Comparison of ENCODE assay signal across 8 cellular contexts in genomic region chr19:49866933-49867782, GRCh38. TPM values are rescaled to one million over a fixed set of nuclear protein-coding genes. Genes with fewer than 3 reads are reported as not detected.
DNase-seq lines count a peak whose midpoint lies in the region; ATAC-seq, FAIRE-seq and TF ChIP-seq lines count a peak whose summit lies in the region.

Gene PNKP (minus strand): TSS chr19:49867576. CDS start chr19:49867204, 372 bp downstream.

- peak; percentile 43 to 71 for ATAC-seq in A549
- peak; percentile 48 for ATAC-seq in GM18907 (IDR thresholded peaks at IDR 0.05; ENCODE audit: unreplicated experiment)
- ATAC-seq in HG03196 (IDR thresholded peaks at IDR 0.05; ENCODE audit: unreplicated experiment), result peak; percentile 33
- peak; percentile 43 for ATAC-seq in activated B cell treated with CpG ODN at 0.5 μM for 24 hours (ENCODE audit: low read depth)

- intact Hi-C loops in activated B cell treated with CpG ODN at 0.5 μM for 24 hours (cut with micrococcal nuclease), result loop anchor here (1.0 to 5.0 kb wide), 4 partner anchors 17 to 150 kb away; partner anchors contain the start of genes ATF5, MED25 and NUP62

- peak; percentile 96 for DNase-seq in A549 (ENCODE audit: low read depth in 1 of 2, low spot score in 1 of 2)
- DNase-seq in NCI-H345 treated with DMSO at 0.1 percent for 48 hours (lab: John Stamatoyannopoulos, UW; ENCODE audit: unreplicated experiment), result peak; percentile 82
- peak; percentile 92 for DNase-seq in activated B cell treated with CpG ODN at 0.5 μM for 24 hours
- DNase-seq in bronchial epithelial cell (ENCODE audit: low read depth), result peak; percentile 83
- DNase-seq in inferior parietal cortex (ENCODE audit: extremely low spot score), result peak; percentile 89
- peak; percentile 84 to 93 for DNase-seq in stimulated activated CD4-positive, alpha-beta T cell treated with anti-CD3 and anti-CD28 coated beads, Interleukin-12 subunit alpha, Interleukin-12 subunit beta, amount 100 ng/mL, for 24 hours (ENCODE audit: low read depth in 2 of 2)

- H3K27ac Mint-ChIP-seq in activated B cell treated with CpG ODN at 0.5 μM for 24 hours, result no peak within 1 kb of the TSS

- no peaks in the 10 kb centered on the region for H3K27me3 ChIP-seq in bronchial epithelial cell (ENCODE audit: control insufficient read depth, insufficient read depth, low read length)

- peak within 1 kb of the TSS; percentile 77 for H3K4me2 ChIP-seq in A549

- POLR2A ChIA-PET in A549 (lab: Yijun Ruan, JAX) (interaction anchor here (0.6 to 3.6 kb wide), 7 partner anchors 8 to 191 kb away, joined by 3 to 36 read pairs (median 4); partner anchors contain the start of genes AKT1S1, MED25, PTOV1 and TBC1D17), activated B cell treated with CpG ODN at 0.5 μM for 24 hours (lab: Charles Lee) (interaction anchor here (0.6 to 4.3 kb wide), 14 partner anchors 10 to 287 kb away, joined by 3 to 62 read pairs (median 8); partner anchors contain the start of genes AKT1S1, AP2A1, ATF5 and FUZ)

- peak; percentile 61 for TF ChIP-seq POLR2A in A549 (IDR thresholded peaks at IDR 0.05; ENCODE audit: low read length)

- H3K9me3 Mint-ChIP-seq in activated B cell treated with CpG ODN at 0.5 μM for 24 hours, result no peaks in the 10 kb centered on the region

- no peak for FAIRE-seq in A549 (lab: Jason Lieb, UNC)
- FAIRE-seq in bronchial epithelial cell (lab: Jason Lieb, UNC), result no peak

- peak within 1 kb of the TSS; percentile 93 to 94 for H3K27ac ChIP-seq in A549

- no peaks in the 10 kb centered on the region for H3K9me3 ChIP-seq in A549

- WGBS in A549 (ENCODE audit: missing lambda C conversion rate), result under 1% methylated on average over 38 of the region's 65 CpGs

- no peak for TF ChIP-seq RAD21 in A549 (conservative IDR thresholded peaks at IDR 0.05 in 1 of 2, IDR thresholded peaks at IDR 0.05 in 1 of 2)

- H3K4me3 ChIP-seq in A549, result peak within 1 kb of the TSS; percentile 64
- peak within 1 kb of the TSS; percentile 87 for H3K4me3 ChIP-seq in bronchial epithelial cell (ENCODE audit: low read depth, low read length)

- peaks cover 36% of the 10 kb centered on the region for H3K36me3 Mint-ChIP-seq in activated B cell treated with CpG ODN at 0.5 μM for 24 hours (ENCODE audit: low read depth)

- peaks cover 37% of the 10 kb centered on the region for H3K4me1 ChIP-seq in A549

- CTCF ChIA-PET in A549 (lab: Yijun Ruan, JAX) (interaction anchor here (2.6 kb wide), 1 partner anchor 13 kb away, joined by 13 read pairs; no protein-coding TSS in a partner anchor), activated B cell treated with CpG ODN at 0.5 μM for 24 hours (lab: Charles Lee) (interaction anchor here (1.0 kb wide), 1 partner anchor 23 kb away, joined by 3 read pairs; no protein-coding TSS in a partner anchor)

- peak in 1 of 2 experiments; percentile 12; a peak in 1 of 5 replicates for TF ChIP-seq EP300 in A549 (IDR thresholded peaks at IDR 0.05)

- TF ChIP-seq CTCF in A549 (IDR thresholded peaks at IDR 0.05) (no peak), activated B cell treated with CpG ODN at 0.5 μM for 24 hours (IDR thresholded peaks at IDR 0.05) (no peak), bronchial epithelial cell (IDR thresholded peaks at IDR 0.05; ENCODE audit: insufficient read depth, low read length, severe bottlenecking) (no peak)

- H3K27me3 Mint-ChIP-seq in activated B cell treated with CpG ODN at 0.5 μM for 24 hours, result no peaks in the 10 kb centered on the region

- peaks cover 23% of the 10 kb centered on the region for H3K36me3 ChIP-seq in bronchial epithelial cell (ENCODE audit: control insufficient read depth, insufficient read depth, low read length)

- peaks cover 41% of the 10 kb centered on the region for H3K4me1 Mint-ChIP-seq in activated B cell treated with CpG ODN at 0.5 μM for 24 hours

- H3K4me3 Mint-ChIP-seq in activated B cell treated with CpG ODN at 0.5 μM for 24 hours, result peak within 1 kb of the TSS; percentile 94

TF ChIP-seq in A549, 52 proteins besides CTCF, POLR2A, EP300 and RAD21 (continues in another document):
- no peak for TF ChIP-seq CBX8 (IDR thresholded peaks at IDR 0.05)
- TF ChIP-seq CHD2 (IDR thresholded peaks at IDR 0.05; ENCODE audit: low read length, partially characterized antibody), result peak; percentile 26
- TF ChIP-seq HMGXB4 (CRISPR knock-in tag; IDR thresholded peaks at IDR 0.05; ENCODE audit: borderline replicate concordance), result no peak
- TF ChIP-seq BCL3 (IDR thresholded peaks at IDR 0.05), result peak; percentile 65; the same call in 1 of the 3 replicates
- no peak for TF ChIP-seq SREBF2 (IDR thresholded peaks at IDR 0.05)
- TF ChIP-seq FOXS1 (CRISPR knock-in tag; IDR thresholded peaks at IDR 0.05), result no peak
- TF ChIP-seq ELK1 (IDR thresholded peaks at IDR 0.05; ENCODE audit: low read depth, low read length), result no peak
- TF ChIP-seq RNF2 (IDR thresholded peaks at IDR 0.05; ENCODE audit: borderline replicate concordance, low read depth), result no peak
- no peak for TF ChIP-seq HEYL (CRISPR knock-in tag; IDR thresholded peaks at IDR 0.05)
- TF ChIP-seq EHMT2 (IDR thresholded peaks at IDR 0.05; ENCODE audit: low read depth), result no peak
- TF ChIP-seq PBX3 (IDR thresholded peaks at IDR 0.05), result no peak
- TF ChIP-seq HOXB13 (CRISPR knock-in tag; IDR thresholded peaks at IDR 0.05; ENCODE audit: low read depth), result no peak
- peak; percentile 87; the same call in 1 of the 2 replicates for TF ChIP-seq MAZ (IDR thresholded peaks at IDR 0.05; ENCODE audit: borderline replicate concordance, low read depth, low read length)
- 0 out of 4 replicates have a peak, but pooled peaks of 1 of the 2 experiments have one; percentile 1 for TF ChIP-seq CEBPB (IDR thresholded peaks at IDR 0.05)
- TF ChIP-seq RCOR1 (IDR thresholded peaks at IDR 0.05; ENCODE audit: low read depth, low read length), result no peak
- TF ChIP-seq RARB (CRISPR knock-in tag; IDR thresholded peaks at IDR 0.05), result no peak
- no peak for TF ChIP-seq HDAC2 (IDR thresholded peaks at IDR 0.05)
- TF ChIP-seq ZC3H11A (IDR thresholded peaks at IDR 0.05), result no peak
- TF ChIP-seq HES2 (IDR thresholded peaks at IDR 0.05), result no peak
- TF ChIP-seq MYC (IDR thresholded peaks at IDR 0.05; ENCODE audit: borderline replicate concordance, low read length), result peak; percentile 62; the same call in 1 of the 2 replicates
- TF ChIP-seq ESRRA (IDR thresholded peaks at IDR 0.05; ENCODE audit: borderline replicate concordance, low read length), result peak; percentile 10; the same call in 1 of the 2 replicates

RNA-seq across cellular contexts. Expression of gene PNKP, which starts in this region (rescaled TPM):
- polyA plus RNA-seq in A549 (2011; rRNA removed) (22.5 and 23.3 TPM in 2 replicates), A549 (2017; fragmentation: RNase III; extraction: RNeasy Plus Mini Kit Qiagen cat#74134 plus additional on column Dnase treatment) (63.8 to 75.9 TPM (median 71.2 TPM) in 3 replicates)
- 40.5 and 44.1 TPM in 2 replicates for polyA plus RNA-seq in A549 (2012; cell fraction: cytosol; rRNA removed)
- 235 and 294 TPM in 2 replicates for polyA plus RNA-seq in A549 (2012; cell fraction: nucleus; rRNA removed)
- polyA minus RNA-seq in A549 (2011; rRNA and poly(A)+ RNA removed), result 35.0 and 36.5 TPM in 2 replicates
- total RNA-seq in activated B cell treated with CpG ODN at 0.5 μM for 24 hours (174 and 205 TPM in 2 replicates), bronchial epithelial cell (26.8 and 37.9 TPM in 2 replicates)

Comparison
In these comparisons a context has a peak if more than half of its experiments do, and no peak if none do; other contexts are left out.
1. Peak in every context shown above with its lines: DNase-seq, ATAC-seq, H3K4me3 ChIP-seq and H3K27ac ChIP-seq.